Comparison of ENCODE assay signal across 11 cellular contexts in genomic region chr2:47751856-47752414, GRCh38. TPM values are rescaled to one million over a fixed set of nuclear protein-coding genes. Genes with fewer than 3 reads are reported as not detected.
A peak's percentile ranks its signal among the peaks of the same experiment; 100 is the strongest.
DNase-seq lines count a peak whose midpoint lies in the region; ATAC-seq and TF ChIP-seq lines count a peak whose summit lies in the region.
"Had no signal": no experiment of that assay in that cellular context is flagged by ENCODE, and none has a peak within 500 bp of the region (broad histone marks: within the 10 kb centered on the region; RNA-seq: fewer than 3 reads in every experiment).

No MANE protein-coding gene starts in this region.

- H3K9me3 Mint-ChIP-seq in activated naive CD4-positive, alpha-beta T cell treated with anti-CD3 and anti-CD28 coated beads, Interleukin-2, amount 50 U/mL, for 72 hours: peaks cover 0 to 5% of the 10 kb centered on the region in 2 donors
- H3K9me3 Mint-ChIP-seq in activated naive CD4-positive, alpha-beta T cell treated with anti-CD3 and anti-CD28 coated beads, Interleukin-2, amount 10 ng/mL, durations not matched to agents 7 days and 5 days: no peaks in the 10 kb centered on the region
- peaks cover 2 to 4% of the 10 kb centered on the region in 2 donors for H3K9me3 Mint-ChIP-seq in stimulated activated naive B cell treated with anti-CD40 and anti-IgM and Interleukin-4, amounts not matched to agents 10 μg/mL and 1 μg/mL and 100 μg/mL, for 72 hours

- no peaks in the 10 kb centered on the region for H3K27me3 ChIP-seq in stomach
- H3K27me3 ChIP-seq in body of pancreas: no peaks in the 10 kb centered on the region
- H3K27me3 ChIP-seq: upper lobe of left lung had no signal

- peaks cover 3 to 8% of the 10 kb centered on the region in 2 donors for H3K36me3 Mint-ChIP-seq in activated naive CD4-positive, alpha-beta T cell treated with anti-CD3 and anti-CD28 coated beads, Interleukin-2, amount 50 U/mL, for 72 hours
- no peaks in the 10 kb centered on the region for H3K36me3 Mint-ChIP-seq in activated naive CD4-positive, alpha-beta T cell treated with anti-CD3 and anti-CD28 coated beads, Interleukin-2, amount 10 ng/mL, durations not matched to agents 7 days and 5 days
- peaks cover 2 to 8% of the 10 kb centered on the region in 2 donors for H3K36me3 Mint-ChIP-seq in stimulated activated naive B cell treated with anti-CD40 and anti-IgM and Interleukin-4, amounts not matched to agents 10 μg/mL and 1 μg/mL and 100 μg/mL, for 72 hours
- H3K36me3 Mint-ChIP-seq: CD4-positive, CD25-positive, alpha-beta regulatory T cell; T-cell had no signal

- no peak overlapping the region for H3K4me3 Mint-ChIP-seq in activated naive CD4-positive, alpha-beta T cell treated with anti-CD3 and anti-CD28 coated beads, Interleukin-2, amount 10 ng/mL, durations not matched to agents 7 days and 5 days
- no peak overlapping the region for H3K4me3 Mint-ChIP-seq in stimulated activated naive B cell treated with anti-CD40 and anti-IgM and Interleukin-4, amounts not matched to agents 10 μg/mL and 1 μg/mL and 100 μg/mL, for 72 hours
- H3K4me3 Mint-ChIP-seq: T-cell had no signal

- WGBS in stomach, 5 donors: 58 to 62% (median 61%) methylated on average over 10 of the region's 10 CpGs
- WGBS in body of pancreas, 2 donors: 62 to 70% methylated on average over 10 of the region's 10 CpGs

- DNase-seq in activated naive CD4-positive, alpha-beta T cell treated with anti-CD3 and anti-CD28 coated beads, Interleukin-2, amount 50 U/mL, for 72 hours (ENCODE audit: low spot score in 2 of 2): no peak
- DNase-seq in activated naive CD4-positive, alpha-beta T cell treated with anti-CD3 and anti-CD28 coated beads, Interleukin-2, amount 10 ng/mL, durations not matched to agents 7 days and 5 days: no peak
- peak; percentile 5 for DNase-seq in astrocyte of the hippocampus (ENCODE audit: low read depth, low spot score)
- no peak for DNase-seq in stimulated activated naive B cell treated with anti-CD40 and anti-IgM and Interleukin-4, amounts not matched to agents 10 μg/mL and 1 μg/mL and 100 μg/mL, for 72 hours
- no peak for DNase-seq in stomach
- DNase-seq in body of pancreas: no peak
- DNase-seq in activated T-cell treated with anti-CD3 and anti-CD28 coated beads, Interleukin-2, amount 50 U/mL, for 1 hour: no peak
- DNase-seq: upper lobe of left lung had no signal

- TF ChIP-seq CTCF in stomach (IDR thresholded peaks at IDR 0.05) (no peak), body of pancreas (IDR thresholded peaks at IDR 0.05) (no peak)

- H3K9me3 ChIP-seq in stomach (peaks cover 0 to 17% (median 16%) of the 10 kb centered on the region in 4 donors), body of pancreas (no peaks in the 10 kb centered on the region)

- no peaks in the 10 kb centered on the region for H3K36me3 ChIP-seq in stomach
- no peaks in the 10 kb centered on the region for H3K36me3 ChIP-seq in body of pancreas (replicated peaks in 1 of 2; ENCODE audit: insufficient read depth in 1 of 2, low read depth in 2 of 2)
- H3K36me3 ChIP-seq: upper lobe of left lung had no signal

- no peak overlapping the region for H3K4me3 ChIP-seq in stomach
- H3K4me3 ChIP-seq in body of pancreas: no peak overlapping the region
- H3K4me3 ChIP-seq: upper lobe of left lung had no signal

- H3K4me1 Mint-ChIP-seq in activated naive CD4-positive, alpha-beta T cell treated with anti-CD3 and anti-CD28 coated beads, Interleukin-2, amount 10 ng/mL, durations not matched to agents 7 days and 5 days: peaks cover 8% of the 10 kb centered on the region
- peaks cover 14 to 23% of the 10 kb centered on the region in 2 donors for H3K4me1 Mint-ChIP-seq in stimulated activated naive B cell treated with anti-CD40 and anti-IgM and Interleukin-4, amounts not matched to agents 10 μg/mL and 1 μg/mL and 100 μg/mL, for 72 hours
- H3K4me1 Mint-ChIP-seq: CD4-positive, CD25-positive, alpha-beta regulatory T cell had no signal

- intact Hi-C loops in stomach (cut with DNase I; ENCODE audit: low total_unique reads) (no loop called here), body of pancreas (cut with DNase I) (no loop called here)

- ATAC-seq in activated naive CD4-positive, alpha-beta T cell treated with anti-CD3 and anti-CD28 coated beads, Interleukin-2, amount 50 U/mL, for 72 hours: peak in 1 of 2 donors; percentile 48
- ATAC-seq in HG03196 (IDR thresholded peaks at IDR 0.05; ENCODE audit: unreplicated experiment) (peak; percentile 37), body of pancreas (no peak)
- ATAC-seq in stimulated activated naive B cell treated with anti-CD40 and anti-IgM and Interleukin-4, amounts not matched to agents 10 μg/mL and 1 μg/mL and 100 μg/mL, for 72 hours (replicated peaks): peak in 1 of 2 donors; percentile 16

- H3K27ac Mint-ChIP-seq in activated naive CD4-positive, alpha-beta T cell treated with anti-CD3 and anti-CD28 coated beads, Interleukin-2, amount 50 U/mL, for 72 hours: peak overlapping the region; percentile 73 to 84
- no peak overlapping the region for H3K27ac Mint-ChIP-seq in activated naive CD4-positive, alpha-beta T cell treated with anti-CD3 and anti-CD28 coated beads, Interleukin-2, amount 10 ng/mL, durations not matched to agents 7 days and 5 days
- H3K27ac Mint-ChIP-seq in stimulated activated naive B cell treated with anti-CD40 and anti-IgM and Interleukin-4, amounts not matched to agents 10 μg/mL and 1 μg/mL and 100 μg/mL, for 72 hours: peak overlapping the region; percentile 78

- H3K27me3 Mint-ChIP-seq in activated naive CD4-positive, alpha-beta T cell treated with anti-CD3 and anti-CD28 coated beads, Interleukin-2, amount 10 ng/mL, durations not matched to agents 7 days and 5 days: no peaks in the 10 kb centered on the region
- H3K27me3 Mint-ChIP-seq in stimulated activated naive B cell treated with anti-CD40 and anti-IgM and Interleukin-4, amounts not matched to agents 10 μg/mL and 1 μg/mL and 100 μg/mL, for 72 hours: no peaks in the 10 kb centered on the region
- H3K27me3 Mint-ChIP-seq: T-cell had no signal

- H3K27ac ChIP-seq in stomach: peak overlapping the region in 2 of 5 donors; percentile 55 to 73
- H3K27ac ChIP-seq in body of pancreas: no peak overlapping the region

- TF ChIP-seq EP300 in stomach (IDR thresholded peaks at IDR 0.05): no peak

- TF ChIP-seq POLR2A in stomach (IDR thresholded peaks at IDR 0.05) (no peak), body of pancreas (IDR thresholded peaks at IDR 0.05) (no peak)

- H3K4me1 ChIP-seq in stomach (no peaks in the 10 kb centered on the region), body of pancreas (no peaks in the 10 kb centered on the region)

- CTCF ChIA-PET in activated naive CD4-positive, alpha-beta T cell treated with anti-CD3 and anti-CD28 coated beads, Interleukin-2, amount 10 ng/mL, durations not matched to agents 7 days and 5 days (lab: Charles Lee): interaction anchor here (0.6 to 1.7 kb wide), 2 partner anchors 16 to 19 kb away, joined by 3 to 10 read pairs; no protein-coding TSS in a partner anchor

RNA-seq across cellular contexts. Expression of gene MSH6, which starts 31.0 kb away (rescaled TPM):
- 100 to 1,000 TPM; 108 to 126 TPM for total RNA-seq in activated naive CD4-positive, alpha-beta T cell treated with anti-CD3 and anti-CD28 coated beads, Interleukin-2, amount 50 U/mL, for 72 hours
- 10 to 100 TPM in 4 of 5 donors, 1 to 10 TPM in 1; 6.2 to 45.7 (median 12.8) TPM for total RNA-seq in stomach
- polyA plus RNA-seq in stomach: 1 to 10 TPM; 5.7 to 7.5 (median 7.3) TPM
- total RNA-seq in body of pancreas: 10 to 100 TPM; 12.2 to 15.8 TPM
